10 cellular contexts compared by ENCODE assay signal in genomic region chr22:45129703-45130524, GRCh38.
DNase-seq lines count a peak whose midpoint lies in the region; ATAC-seq and TF ChIP-seq lines count a peak whose summit lies in the region.
"Had no signal": no experiment of that assay in that cellular context is flagged by ENCODE, and none has a peak within 500 bp of the region (broad histone marks: within the 10 kb centered on the region; RNA-seq: fewer than 3 reads in every experiment).

No MANE protein-coding gene starts in this region.

- no peak overlapping the region for H3K27ac ChIP-seq in coronary artery
- H3K27ac ChIP-seq: ovary, VCaP had no signal

- H3K4me3 ChIP-seq in coronary artery, result no peak overlapping the region
- H3K4me3 ChIP-seq: ovary had no signal

- peak; percentile 64 for DNase-seq in activated CD8-positive, alpha-beta memory T cell treated with anti-CD3 and anti-CD28 coated beads for 24 hours
- DNase-seq in activated CD8-positive, alpha-beta memory T cell treated with anti-CD3 and anti-CD28 coated beads, Interleukin-2, amount 50 U/mL, for 4 hours, result no peak
- DNase-seq in activated CD8-positive, alpha-beta memory T cell treated with anti-CD3 and anti-CD28 coated beads, Interleukin-2, amount 50 U/mL, for 48 hours, result peak; percentile 60
- DNase-seq in left kidney (ENCODE audit: low read depth, low spot score) (peak; percentile 22), NOMO-1 treated with DMSO at 0.1 percent for 48 hours (lab: John Stamatoyannopoulos, UW; ENCODE audit: unreplicated experiment) (no peak), coronary artery (ENCODE audit: low spot score) (no peak)
- DNase-seq in stimulated activated naive CD4-positive, alpha-beta T cell treated with Interleukin-2 at 50 U/mL for 16 hours (lab: John Stamatoyannopoulos, UW), result peak; percentile 8
- DNase-seq: ovary had no signal

- no peak for TF ChIP-seq CTCF in coronary artery (IDR thresholded peaks at IDR 0.05)

- ATAC-seq in GM21723 (IDR thresholded peaks at IDR 0.05; ENCODE audit: unreplicated experiment), result no peak

Comparison
In these comparisons a context has a peak if more than half of its experiments do, and no peak if none do; other contexts are left out.
1. DNase-seq: peak in activated CD8-positive, alpha-beta memory T cell treated with anti-CD3 and anti-CD28 coated beads for 24 hours (single experiment), activated CD8-positive, alpha-beta memory T cell treated with anti-CD3 and anti-CD28 coated beads, Interleukin-2, amount 50 U/mL, for 48 hours (single experiment), left kidney (single experiment) and stimulated activated naive CD4-positive, alpha-beta T cell treated with Interleukin-2 at 50 U/mL for 16 hours (single experiment); none in activated CD8-positive, alpha-beta memory T cell treated with anti-CD3 and anti-CD28 coated beads, Interleukin-2, amount 50 U/mL, for 4 hours (single experiment), NOMO-1 treated with DMSO at 0.1 percent for 48 hours (single experiment) and coronary artery (single experiment).